In genomic region chr11:7894251-7894650, GRCh38 we compare ENCODE assay signal across 24 cellular contexts. TPM values are rescaled to one million over a fixed set of nuclear protein-coding genes. Genes with fewer than 3 reads are reported as not detected.
"Had no signal": no experiment of that assay in that cellular context is flagged by ENCODE, and none has a peak within 500 bp of the region (broad histone marks: within the 10 kb centered on the region; RNA-seq: fewer than 3 reads in every experiment).

No MANE protein-coding gene starts in this region.

- H3K4me1 Mint-ChIP-seq: activated T-helper 17 cell treated with anti-CD3 and anti-CD28 coated beads, Interleukin-2, amount 50 U/mL, for 72 hours had no signal

- H3K9me3 Mint-ChIP-seq: activated naive CD8-positive, alpha-beta T cell treated with anti-CD3 and anti-CD28 coated beads, Interleukin-2, amount 50 U/mL, for 24 hours; activated T-helper 17 cell treated with anti-CD3 and anti-CD28 coated beads, Interleukin-2, amount 50 U/mL, for 72 hours; stimulated activated naive CD8-positive, alpha-beta T cell treated with anti-CD3 and anti-CD28 coated beads, Interleukin-15, Interleukin-2, amounts not matched to agents 100 ng/mL and 50 ng/mL, for 24 hours had no signal

- DNase-seq: activated CD4-positive, alpha-beta T cell treated with anti-CD3 and anti-CD28 coated beads for 1 hour; activated CD4-positive, alpha-beta T cell treated with anti-CD3 and anti-CD28 coated beads, Interleukin-2, amount 50 U/mL, for 4 hours; activated naive CD4-positive, alpha-beta T cell treated with anti-CD3 and anti-CD28 coated beads for 36 hours; activated naive CD8-positive, alpha-beta T cell treated with anti-CD3 and anti-CD28 coated beads, Interleukin-2, amount 50 U/mL, for 24 hours; aorta; midbrain; naive thymus-derived CD4-positive, alpha-beta T cell; right cardiac atrium; T-helper 9 cell had no signal

- H3K9me3 ChIP-seq: neutrophil, thoracic aorta had no signal

- H3K36me3 Mint-ChIP-seq: naive thymus-derived CD4-positive, alpha-beta T cell had no signal

- H3K27me3 Mint-ChIP-seq: activated T-helper 17 cell treated with anti-CD3 and anti-CD28 coated beads, Interleukin-2, amount 50 U/mL, for 72 hours; stimulated activated naive CD8-positive, alpha-beta T cell treated with anti-CD3 and anti-CD28 coated beads, Interleukin-15, Interleukin-2, amounts not matched to agents 100 ng/mL and 50 ng/mL, for 24 hours had no signal

- H3K4me3 ChIP-seq: lung, smooth muscle cell, thoracic aorta had no signal

- H3K4me3 Mint-ChIP-seq: activated naive CD4-positive, alpha-beta T cell treated with anti-CD3 and anti-CD28 coated beads for 36 hours; activated naive CD8-positive, alpha-beta T cell treated with anti-CD3 and anti-CD28 coated beads, Interleukin-2, amount 50 U/mL, for 24 hours; activated T-helper 17 cell treated with anti-CD3 and anti-CD28 coated beads, Interleukin-2, amount 50 U/mL, for 72 hours; naive thymus-derived CD4-positive, alpha-beta T cell; stimulated activated naive CD8-positive, alpha-beta T cell treated with anti-CD3 and anti-CD28 coated beads, Interleukin-15, Interleukin-2, amounts not matched to agents 100 ng/mL and 50 ng/mL, for 24 hours had no signal

- FAIRE-seq: bronchial epithelial cell, endometrium had no signal

- H3K4me2 ChIP-seq: smooth muscle cell had no signal

- H3K27ac ChIP-seq: neutrophil, thoracic aorta had no signal

- H3K36me3 ChIP-seq: neutrophil, thoracic aorta had no signal

- ATAC-seq: activated naive CD8-positive, alpha-beta T cell treated with anti-CD3 and anti-CD28 coated beads, Interleukin-2, amount 50 U/mL, for 24 hours; activated T-helper 17 cell treated with anti-CD3 and anti-CD28 coated beads, Interleukin-2, amount 50 U/mL, for 72 hours; esophagus mucosa; naive thymus-derived CD4-positive, alpha-beta T cell; right cardiac atrium had no signal

- H3K27ac Mint-ChIP-seq: activated naive CD4-positive, alpha-beta T cell treated with anti-CD3 and anti-CD28 coated beads for 36 hours; activated naive CD8-positive, alpha-beta T cell treated with anti-CD3 and anti-CD28 coated beads, Interleukin-2, amount 50 U/mL, for 24 hours; activated T-helper 17 cell treated with anti-CD3 and anti-CD28 coated beads, Interleukin-2, amount 50 U/mL, for 72 hours; naive thymus-derived CD4-positive, alpha-beta T cell; stimulated activated naive CD8-positive, alpha-beta T cell treated with anti-CD3 and anti-CD28 coated beads, Interleukin-15, Interleukin-2, amounts not matched to agents 100 ng/mL and 50 ng/mL, for 24 hours had no signal

RNA-seq across cellular contexts. Expression of gene OR10A6, which starts 36.8 kb away (rescaled TPM):
- total RNA-seq: activated naive CD4-positive, alpha-beta T cell treated with anti-CD3 and anti-CD28 coated beads for 36 hours; activated T-helper 17 cell treated with anti-CD3 and anti-CD28 coated beads, Interleukin-2, amount 50 U/mL, for 72 hours; aorta; bronchial epithelial cell; cerebellum; dermis microvascular lymphatic vessel endothelial cell; esophagus mucosa; kidney epithelial cell; lung; naive thymus-derived CD4-positive, alpha-beta T cell; posterior vena cava; right cardiac atrium; SK-MEL-5; thoracic aorta; urinary bladder had no signal

RNA-seq across cellular contexts. Expression of gene OR10A3, which starts 47.3 kb away (rescaled TPM):
- total RNA-seq: activated naive CD4-positive, alpha-beta T cell treated with anti-CD3 and anti-CD28 coated beads for 36 hours; activated T-helper 17 cell treated with anti-CD3 and anti-CD28 coated beads, Interleukin-2, amount 50 U/mL, for 72 hours; aorta; bronchial epithelial cell; cerebellum; dermis microvascular lymphatic vessel endothelial cell; esophagus mucosa; kidney epithelial cell; lung; naive thymus-derived CD4-positive, alpha-beta T cell; posterior vena cava; right cardiac atrium; SK-MEL-5; smooth muscle cell; thoracic aorta; urinary bladder had no signal
